ENCODE assay signal across 8 cellular contexts in genomic region chr20:44576297-44576696, GRCh38. TPM values are rescaled to one million over a fixed set of nuclear protein-coding genes. Genes with fewer than 3 reads are reported as not detected.
DNase-seq lines count a peak whose midpoint lies in the region; ATAC-seq and TF ChIP-seq lines count a peak whose summit lies in the region.

No MANE protein-coding gene starts in this region.

- no peak overlapping the region for H3K4me3 Mint-ChIP-seq in activated CD8-positive, alpha-beta T cell treated with anti-CD3 and anti-CD28 coated beads for 36 hours

- CTCF ChIA-PET in activated CD8-positive, alpha-beta T cell treated with anti-CD3 and anti-CD28 coated beads for 36 hours (lab: Charles Lee), result interaction anchor here (0.9 to 2.1 kb wide), 8 partner anchors 9 to 191 kb away, joined by 3 to 7 read pairs (median 4); no protein-coding TSS in a partner anchor

- H3K36me3 Mint-ChIP-seq in activated CD8-positive, alpha-beta T cell treated with anti-CD3 and anti-CD28 coated beads for 36 hours (ENCODE audit: low read depth), result no peaks in the 10 kb centered on the region

- POLR2A ChIA-PET in activated CD8-positive, alpha-beta T cell treated with anti-CD3 and anti-CD28 coated beads for 36 hours (lab: Charles Lee), result interaction anchor here (0.6 kb wide), 1 partner anchor 21 kb away, joined by 3 read pairs; no protein-coding TSS in a partner anchor

- H3K4me1 Mint-ChIP-seq in activated CD8-positive, alpha-beta T cell treated with anti-CD3 and anti-CD28 coated beads for 36 hours (ENCODE audit: low read depth), result peaks cover 14% of the 10 kb centered on the region

- H3K27me3 Mint-ChIP-seq in activated CD8-positive, alpha-beta T cell treated with anti-CD3 and anti-CD28 coated beads for 36 hours, result no peaks in the 10 kb centered on the region

- ATAC-seq in activated CD8-positive, alpha-beta T cell treated with anti-CD3 and anti-CD28 coated beads for 36 hours, result peak; percentile 39
- no peak for ATAC-seq in GM21619 (IDR thresholded peaks at IDR 0.05; ENCODE audit: unreplicated experiment)

- H3K9me3 Mint-ChIP-seq in activated CD8-positive, alpha-beta T cell treated with anti-CD3 and anti-CD28 coated beads for 36 hours, result no peaks in the 10 kb centered on the region

- intact Hi-C loops in activated CD8-positive, alpha-beta T cell treated with anti-CD3 and anti-CD28 coated beads for 36 hours (cut with micrococcal nuclease), result no loop called here

- H3K27ac ChIP-seq in C4-2B, result no peak overlapping the region

- peak overlapping the region; percentile 11 for H3K27ac Mint-ChIP-seq in activated CD8-positive, alpha-beta T cell treated with anti-CD3 and anti-CD28 coated beads for 36 hours

- peak; percentile 6; the same call in 1 of the 2 replicates for TF ChIP-seq CTCF in C4-2B (conservative IDR thresholded peaks at IDR 0.05)
- no peak for TF ChIP-seq CTCF in activated CD8-positive, alpha-beta T cell treated with anti-CD3 and anti-CD28 coated beads for 36 hours (IDR thresholded peaks at IDR 0.05)

- DNase-seq in HuH-7 (ENCODE audit: low spot score), result peak; percentile 12
- DNase-seq in activated CD8-positive, alpha-beta T cell treated with anti-CD3 and anti-CD28 coated beads for 36 hours, result peak; percentile 38
- DNase-seq in lung microvascular endothelial cell (ENCODE audit: low read depth in 2 of 2), result peak; percentile 76 to 81
- no peak for DNase-seq in stimulated activated CD4-positive, alpha-beta T cell treated with anti-CD3 and anti-CD28 coated beads, Interleukin-12 subunit alpha, Interleukin-12 subunit beta, amount 100 ng/mL, for 4 hours
- DNase-seq in NCI-H2196 (lab: John Stamatoyannopoulos, UW; ENCODE audit: unreplicated experiment), result no peak
- DNase-seq in amygdala (lab: John Stamatoyannopoulos, UW), result no peak

RNA-seq across cellular contexts. Expression of gene PKIG, which starts 6.1 kb away (rescaled TPM):
- 1 to 10 TPM; 4.8 TPM for total RNA-seq in activated CD8-positive, alpha-beta T cell treated with anti-CD3 and anti-CD28 coated beads for 36 hours
- total RNA-seq in lung microvascular endothelial cell, result 138 and 215 TPM in 2 replicates

RNA-seq across cellular contexts. Expression of gene SERINC3, which starts 54.4 kb away (rescaled TPM):
- total RNA-seq in activated CD8-positive, alpha-beta T cell treated with anti-CD3 and anti-CD28 coated beads for 36 hours, result 10 to 100 TPM; 43.1 to 44.6 TPM
- 87.0 and 130 TPM in 2 replicates for total RNA-seq in lung microvascular endothelial cell

Comparison
In these comparisons a context has a peak if more than half of its experiments do, and no peak if none do; other contexts are left out.
1. DNase-seq: peak in HuH-7 (single experiment), activated CD8-positive, alpha-beta T cell treated with anti-CD3 and anti-CD28 coated beads for 36 hours (single experiment) and lung microvascular endothelial cell (2 of 2); none in stimulated activated CD4-positive, alpha-beta T cell treated with anti-CD3 and anti-CD28 coated beads, Interleukin-12 subunit alpha, Interleukin-12 subunit beta, amount 100 ng/mL, for 4 hours (single experiment), NCI-H2196 (single experiment) and amygdala (0 of 56).
2. RNA of gene PKIG, which starts 6.1 kb away (total RNA-seq): 138 to 215 TPM in lung microvascular endothelial cell; 4.8 TPM in activated CD8-positive, alpha-beta T cell treated with anti-CD3 and anti-CD28 coated beads for 36 hours; every median in the first group is over 10 times any median in the second.